22 cellular contexts compared by ENCODE assay signal in the genomic region with DNA sequence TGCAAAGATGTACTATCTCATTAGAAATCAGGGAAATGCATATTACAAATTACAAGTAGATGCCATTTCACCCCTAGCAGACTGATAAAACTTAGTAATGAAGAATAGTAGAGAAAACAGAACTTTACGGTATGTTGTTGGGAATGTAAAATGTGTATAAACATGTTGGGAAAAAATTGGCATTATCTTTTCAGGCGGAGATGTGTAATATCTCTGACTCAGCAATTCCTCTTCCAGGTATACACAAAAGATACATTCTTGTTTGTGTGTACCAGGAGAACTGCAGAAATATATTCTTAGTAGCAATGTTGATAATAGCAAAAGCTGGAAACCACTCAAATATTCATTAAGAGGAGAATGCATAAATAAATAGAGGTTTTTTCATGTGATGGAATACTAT.
"Had no signal": no experiment of that assay in that cellular context is flagged by ENCODE, and none has a peak within 500 bp of the region (broad histone marks: within the 10 kb centered on the region; RNA-seq: fewer than 3 reads in every experiment).

No MANE protein-coding gene starts in this region.

- H3K4me3 ChIP-seq: coronary artery, gastrocnemius medialis, neural progenitor cell, psoas muscle, skin epidermis, spleen, testis, tibial artery had no signal

- H3K9me3 ChIP-seq: gastrocnemius medialis, psoas muscle, spleen, testis, tibial artery had no signal

- FAIRE-seq: endothelial cell of umbilical vein, kidney had no signal

- DNase-seq: effector memory CD4-positive, alpha-beta T cell; gastrocnemius medialis; head of caudate nucleus; kidney; midbrain; naive thymus-derived CD4-positive, alpha-beta T cell; nucleus accumbens; posterior cingulate gyrus; psoas muscle; right cardiac atrium; spleen; stimulated activated CD4-positive, alpha-beta T cell treated with anti-CD3 and anti-CD28 coated beads, Interleukin-4, amount 100 ng/mL, for 4 hours; stimulated activated naive CD8-positive, alpha-beta T cell treated with anti-CD3 and anti-CD28 coated beads, Interleukin-15, Interleukin-2, amounts not matched to agents 100 U/mL and 50 U/mL, for 24 hours; substantia nigra; testis; tibial artery had no signal

- H3K4me2 ChIP-seq: neural progenitor cell had no signal

- H3K4me1 ChIP-seq: gastrocnemius medialis, psoas muscle, testis, tibial artery had no signal

- H3K36me3 ChIP-seq: gastrocnemius medialis, neural progenitor cell, spleen, tibial artery had no signal

- H3K9ac ChIP-seq: neural progenitor cell had no signal

- H3K27me3 ChIP-seq: gastrocnemius medialis, neural progenitor cell, spleen, testis, tibial artery had no signal

- H3K27ac ChIP-seq: coronary artery, gastrocnemius medialis, neural progenitor cell, psoas muscle, spleen, testis, tibial artery had no signal

- ATAC-seq: gastrocnemius medialis; left lobe of liver; naive thymus-derived CD4-positive, alpha-beta T cell; psoas muscle; right cardiac atrium; stimulated activated memory B cell treated with anti-CD40 and anti-IgM and Interleukin-4, amounts not matched to agents 10 μg/mL and 1 μg/mL and 100 μg/mL, for 72 hours; stimulated activated naive CD8-positive, alpha-beta T cell treated with anti-CD3 and anti-CD28 coated beads, Interleukin-15, Interleukin-2, amounts not matched to agents 100 U/mL and 50 U/mL, for 24 hours had no signal
